9 cellular contexts compared by ENCODE assay signal in genomic region chr6:30954631-30955366, GRCh38. TPM values are rescaled to one million over a fixed set of nuclear protein-coding genes. Genes with fewer than 3 reads are reported as not detected.
DNase-seq lines count a peak whose midpoint lies in the region; ATAC-seq, FAIRE-seq and TF ChIP-seq lines count a peak whose summit lies in the region.
"Had no signal": no experiment of that assay in that cellular context is flagged by ENCODE, and none has a peak within 500 bp of the region (broad histone marks: within the 10 kb centered on the region; RNA-seq: fewer than 3 reads in every experiment).

No MANE protein-coding gene starts in this region.

- TF ChIP-seq RAD21 in SK-N-SH (IDR thresholded peaks at IDR 0.05; ENCODE audit: low read length), result no peak

- peak overlapping the region; percentile 51; the same call in 1 of the 2 replicates for H2AFZ ChIP-seq in SK-N-SH (ENCODE audit: low read depth)

- TF ChIP-seq POLR2A in GM12892 (IDR thresholded peaks at IDR 0.05; ENCODE audit: low read depth, low read length), result no peak

- H3K4me1 ChIP-seq in SK-N-SH (ENCODE audit: control insufficient read depth in 1 of 2, insufficient read depth in 2 of 2, low read depth in 1 of 2, low read length in 1 of 2) (peaks cover 4 to 8% of the 10 kb centered on the region in 2 experiments; a peak in 2 of 4 replicates), foreskin keratinocyte (no peaks in the 10 kb centered on the region)

- no peaks in the 10 kb centered on the region for H3K9me2 ChIP-seq in SK-N-SH

- DNase-seq in EL (peak; percentile 18), SK-N-SH (no peak), foreskin keratinocyte (no peak), progenitor cell of endocrine pancreas (ENCODE audit: low spot score, unreplicated experiment) (no peak), GM12892 (ENCODE audit: insufficient read length) (no peak), NCI-H2171 (lab: John Stamatoyannopoulos, UW) (no peak)

- 46% methylated on average over 9 of the region's 9 CpGs for WGBS in SK-N-SH (ENCODE audit: low lambda C conversion rate)

- H3K27ac ChIP-seq in SK-N-SH (ENCODE audit: low read depth in 2 of 2, low read length in 1 of 2), result no peak overlapping the region
- H3K27ac ChIP-seq in foreskin keratinocyte, result no peak overlapping the region

- H3K4me2 ChIP-seq in SK-N-SH, result no peak overlapping the region

- no peaks in the 10 kb centered on the region for H3K79me2 ChIP-seq in SK-N-SH (ENCODE audit: insufficient read depth)

- H3K36me3 Mint-ChIP-seq in progenitor cell of endocrine pancreas (ENCODE audit: insufficient read depth), result no peaks in the 10 kb centered on the region

- H3K9me3 Mint-ChIP-seq in progenitor cell of endocrine pancreas (ENCODE audit: low read depth), result peaks cover 3% of the 10 kb centered on the region

- no peak for FAIRE-seq in GM12892 (lab: Jason Lieb, UNC)

- no peak overlapping the region for H3K27ac Mint-ChIP-seq in progenitor cell of endocrine pancreas

- peaks cover 81% of the 10 kb centered on the region for H3K27me3 Mint-ChIP-seq in progenitor cell of endocrine pancreas

- H3F3A ChIP-seq in SK-N-SH (replicated peaks; ENCODE audit: insufficient read depth), result no peaks in the 10 kb centered on the region

- H3K9me3 ChIP-seq in SK-N-SH, result no peaks in the 10 kb centered on the region

- TF ChIP-seq CTCF in SK-N-SH (IDR thresholded peaks at IDR 0.05), result no peak
- no peak for TF ChIP-seq CTCF in foreskin keratinocyte (conservative IDR thresholded peaks at IDR 0.05)
- no peak for TF ChIP-seq CTCF in progenitor cell of endocrine pancreas (IDR thresholded peaks at IDR 0.05; ENCODE audit: unreplicated experiment)

- peak overlapping the region; percentile 67 for H3K4me3 Mint-ChIP-seq in progenitor cell of endocrine pancreas (ENCODE audit: low read depth)

- ATAC-seq in foreskin keratinocyte (peak; percentile 55), HG02759 (IDR thresholded peaks at IDR 0.05; ENCODE audit: unreplicated experiment) (no peak), HG02973 (IDR thresholded peaks at IDR 0.05; ENCODE audit: unreplicated experiment) (no peak)

- TF ChIP-seq EP300 in SK-N-SH (IDR thresholded peaks at IDR 0.05; ENCODE audit: borderline replicate concordance in 1 of 2, low read depth in 1 of 2, low read length in 1 of 2), result no peak

- H3K27me3 ChIP-seq in SK-N-SH (ENCODE audit: insufficient read depth), result peaks cover 7% of the 10 kb centered on the region; the same call in 1 of the 2 replicates
- peaks cover 28% of the 10 kb centered on the region for H3K27me3 ChIP-seq in foreskin keratinocyte

- no peak overlapping the region for H3K4me3 ChIP-seq in SK-N-SH (ENCODE audit: low read depth in 2 of 2, low read length in 1 of 2)

- H4K20me1 ChIP-seq in SK-N-SH (ENCODE audit: insufficient read depth), result no peaks in the 10 kb centered on the region

- no peak overlapping the region for H3K9ac ChIP-seq in SK-N-SH

- no peaks in the 10 kb centered on the region for H3K36me3 ChIP-seq in SK-N-SH (replicated peaks in 1 of 2; ENCODE audit: control insufficient read depth in 1 of 2, insufficient read depth in 2 of 2, low read length in 1 of 2)

- H3K4me1 Mint-ChIP-seq in progenitor cell of endocrine pancreas (ENCODE audit: low read depth), result peaks cover 3% of the 10 kb centered on the region

- CTCF ChIA-PET in SK-N-SH (lab: Yijun Ruan, JAX), result interaction anchor here (1.0 kb wide), 1 partner anchor 132 kb away, joined by 5 read pairs; no protein-coding TSS in a partner anchor

- POLR2A ChIA-PET in SK-N-SH (lab: Yijun Ruan, JAX), result no interaction called here

TF ChIP-seq in SK-N-SH, 30 proteins besides CTCF, POLR2A, EP300 and RAD21:
- TF ChIP-seq MXI1 (IDR thresholded peaks at IDR 0.05; ENCODE audit: low read depth, low read length) (no peak), IRF3 (IDR thresholded peaks at IDR 0.05; ENCODE audit: low read depth, low read length) (no peak), TAF1 (IDR thresholded peaks at IDR 0.05; ENCODE audit: borderline replicate concordance, low read depth, low read length) (no peak), RXRA (IDR thresholded peaks at IDR 0.05; ENCODE audit: borderline replicate concordance, low read depth) (no peak), GATA2 (CRISPR knock-in tag; IDR thresholded peaks at IDR 0.05) (no peak), POLR2AphosphoS5 (IDR thresholded peaks at IDR 0.05; ENCODE audit: low read depth, low read length) (no peak), TCF12 (IDR thresholded peaks at IDR 0.05) (no peak), USF1 (IDR thresholded peaks at IDR 0.05; ENCODE audit: borderline replicate concordance, low read depth) (no peak), NRF1 (IDR thresholded peaks at IDR 0.05; ENCODE audit: low read depth, low read length) (no peak), SMC3 (IDR thresholded peaks at IDR 0.05; ENCODE audit: low read depth, low read length) (no peak), TEAD4 (IDR thresholded peaks at IDR 0.05; ENCODE audit: borderline replicate concordance, insufficient read depth) (no peak), ELF1 (IDR thresholded peaks at IDR 0.05) (no peak), RCOR1 (IDR thresholded peaks at IDR 0.05; ENCODE audit: low read length) (no peak), FOXJ3 (CRISPR knock-in tag; IDR thresholded peaks at IDR 0.05) (no peak), EZH2phosphoT487 (IDR thresholded peaks at IDR 0.05; ENCODE audit: borderline replicate concordance, low read depth) (no peak)
- TF ChIP-seq, protein P1, sequence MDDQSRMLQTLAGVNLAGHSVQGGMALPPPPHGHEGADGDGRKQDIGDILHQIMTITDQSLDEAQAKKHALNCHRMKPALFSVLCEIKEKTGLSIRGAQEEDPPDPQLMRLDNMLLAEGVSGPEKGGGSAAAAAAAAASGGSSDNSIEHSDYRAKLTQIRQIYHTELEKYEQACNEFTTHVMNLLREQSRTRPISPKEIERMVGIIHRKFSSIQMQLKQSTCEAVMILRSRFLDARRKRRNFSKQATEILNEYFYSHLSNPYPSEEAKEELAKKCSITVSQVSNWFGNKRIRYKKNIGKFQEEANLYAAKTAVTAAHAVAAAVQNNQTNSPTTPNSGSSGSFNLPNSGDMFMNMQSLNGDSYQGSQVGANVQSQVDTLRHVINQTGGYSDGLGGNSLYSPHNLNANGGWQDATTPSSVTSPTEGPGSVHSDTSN (IDR thresholded peaks at IDR 0.05), result no peak

RNA-seq across cellular contexts. Expression of gene MUCL3, which starts 14.0 kb away (rescaled TPM):
- polyA plus RNA-seq in SK-N-SH (2012; rRNA removed) (not detected in 2 replicates), foreskin keratinocyte (not detected in 2 replicates)
- polyA plus RNA-seq in SK-N-SH (2012; cell fraction: cytosol; rRNA removed), result 0.01 TPM in 2 replicates
- polyA plus RNA-seq in SK-N-SH (2012; cell fraction: nucleus; rRNA removed), result not detected in 2 replicates
- total RNA-seq in foreskin keratinocyte (not detected in 2 replicates), progenitor cell of endocrine pancreas (0.05 TPM in 1 of 2 replicates, not detected in the other)
- 0.49 TPM for polyA plus RNA-seq in GM12892 (2012; ENCODE audit: missing spikeins)
- polyA plus RNA-seq: neural cell had no signal

RNA-seq across cellular contexts. Expression of gene SFTA2, which starts 22.8 kb away (rescaled TPM):
- polyA plus RNA-seq in SK-N-SH (2012; rRNA removed) (not detected in 2 replicates), foreskin keratinocyte (not detected in 2 replicates)
- not detected in 2 replicates for polyA plus RNA-seq in SK-N-SH (2012; cell fraction: cytosol; rRNA removed)
- 0.09 TPM in 1 of 2 replicates, not detected in the other for polyA plus RNA-seq in SK-N-SH (2012; cell fraction: nucleus; rRNA removed)
- total RNA-seq in foreskin keratinocyte (not detected in 2 replicates), progenitor cell of endocrine pancreas (1.0 and 2.6 TPM in 2 replicates)
- polyA plus RNA-seq in GM12892 (2012; ENCODE audit: missing spikeins), result not detected
- polyA plus RNA-seq: neural cell had no signal

RNA-seq across cellular contexts. Expression of gene MUC21, which starts 28.7 kb away (rescaled TPM):
- polyA plus RNA-seq in SK-N-SH (2012; rRNA removed), result not detected in 2 replicates
- polyA plus RNA-seq in SK-N-SH (2012; cell fraction: cytosol; rRNA removed), result not detected in 2 replicates
- not detected in 2 replicates for polyA plus RNA-seq in SK-N-SH (2012; cell fraction: nucleus; rRNA removed)
- not detected in 2 replicates for total RNA-seq in foreskin keratinocyte
- polyA plus RNA-seq in foreskin keratinocyte, result not detected in 2 replicates
- not detected in 2 replicates for total RNA-seq in progenitor cell of endocrine pancreas
- polyA plus RNA-seq in GM12892 (2012; ENCODE audit: missing spikeins), result not detected
- polyA plus RNA-seq: neural cell had no signal

RNA-seq across cellular contexts. Expression of gene VARS2, which starts 40.8 kb away (rescaled TPM):
- polyA plus RNA-seq in SK-N-SH (2012; rRNA removed), result 31.2 TPM in 2 replicates
- 10.5 and 13.7 TPM in 2 replicates for polyA plus RNA-seq in SK-N-SH (2012; cell fraction: cytosol; rRNA removed)
- polyA plus RNA-seq in SK-N-SH (2012; cell fraction: nucleus; rRNA removed), result 139 and 142 TPM in 2 replicates
- total RNA-seq in foreskin keratinocyte, result 26.4 and 32.5 TPM in 2 replicates
- 18.1 and 21.5 TPM in 2 replicates for polyA plus RNA-seq in foreskin keratinocyte
- 56.3 and 58.0 TPM in 2 replicates for total RNA-seq in progenitor cell of endocrine pancreas
- polyA plus RNA-seq in GM12892 (2012; ENCODE audit: missing spikeins), result 26.5 TPM

RNA-seq across cellular contexts. Expression of gene GTF2H4, which starts 46.8 kb away (rescaled TPM):
- 30.7 and 34.9 TPM in 2 replicates for polyA plus RNA-seq in SK-N-SH (2012; rRNA removed)
- polyA plus RNA-seq in SK-N-SH (2012; cell fraction: cytosol; rRNA removed), result 17.5 and 22.3 TPM in 2 replicates
- 116 and 138 TPM in 2 replicates for polyA plus RNA-seq in SK-N-SH (2012; cell fraction: nucleus; rRNA removed)
- 23.6 and 25.9 TPM in 2 replicates for total RNA-seq in foreskin keratinocyte
- 33.1 and 38.8 TPM in 2 replicates for polyA plus RNA-seq in foreskin keratinocyte
- 73.0 and 74.7 TPM in 2 replicates for total RNA-seq in progenitor cell of endocrine pancreas
- 20.5 TPM for polyA plus RNA-seq in GM12892 (2012; ENCODE audit: missing spikeins)
